In the genomic region with DNA sequence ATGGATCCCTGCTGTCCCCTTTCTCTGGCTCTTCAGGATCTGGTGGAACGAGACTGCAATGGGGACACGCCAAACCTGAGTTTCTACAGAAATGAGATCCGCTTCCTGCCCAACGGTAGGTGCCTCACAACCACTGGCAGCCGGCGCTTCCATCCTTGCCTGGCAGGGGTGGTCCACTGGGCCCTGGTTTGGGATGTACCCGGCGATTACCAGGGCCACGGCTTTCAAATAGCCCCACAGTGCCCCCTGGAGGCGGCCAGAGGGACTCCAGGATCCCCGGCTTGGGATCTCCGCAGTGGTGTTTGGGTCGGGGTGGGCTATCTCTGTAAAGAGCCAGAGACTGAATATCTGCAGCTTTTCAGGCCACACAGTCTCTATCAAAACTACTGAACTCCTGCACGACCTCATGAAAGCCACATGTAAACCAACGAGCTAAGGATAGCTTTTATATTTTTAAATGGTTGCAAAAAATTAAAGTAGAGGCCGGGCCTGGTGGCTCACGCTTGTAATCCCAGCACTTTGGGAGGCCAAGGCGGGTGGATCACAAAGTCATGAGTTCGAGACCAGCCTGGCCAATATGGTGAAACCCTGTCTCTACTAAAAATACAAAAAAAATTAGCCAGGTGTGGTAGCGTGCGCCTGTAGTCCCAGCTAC, we compare ENCODE assay signal across 1 cellular context.
TF ChIP-seq lines count a peak whose summit lies in the region.

No MANE protein-coding gene starts in this region.

TF ChIP-seq in K562, 482 proteins besides CTCF, POLR2A, EP300 and RAD21 (continues in another document):
- no peak for TF ChIP-seq TRIM28 (IDR thresholded peaks at IDR 0.05)
- TF ChIP-seq KDM4B (IDR thresholded peaks at IDR 0.05; ENCODE audit: borderline replicate concordance in 2 of 2, low read depth in 1 of 2): no peak
- TF ChIP-seq ZKSCAN1 (IDR thresholded peaks at IDR 0.05; ENCODE audit: low read depth, low read length): 0 out of 2 replicates have a peak, but pooled peaks have one; percentile 46
- no peak for TF ChIP-seq ZFPM2 (CRISPR knock-in tag; IDR thresholded peaks at IDR 0.05)
- TF ChIP-seq ELF1 (tag; IDR thresholded peaks at IDR 0.05): no peak
- no peak for TF ChIP-seq ZKSCAN3 (CRISPR knock-in tag; IDR thresholded peaks at IDR 0.05)
- no peak for TF ChIP-seq CREB1 (IDR thresholded peaks at IDR 0.05)
- no peak for TF ChIP-seq CREB1 (CRISPR knock-in tag; IDR thresholded peaks at IDR 0.05)
- TF ChIP-seq HNRNPK (IDR thresholded peaks at IDR 0.05; ENCODE audit: low read depth, low read length, poor library complexity, severe bottlenecking): no peak
- TF ChIP-seq, protein P1, sequence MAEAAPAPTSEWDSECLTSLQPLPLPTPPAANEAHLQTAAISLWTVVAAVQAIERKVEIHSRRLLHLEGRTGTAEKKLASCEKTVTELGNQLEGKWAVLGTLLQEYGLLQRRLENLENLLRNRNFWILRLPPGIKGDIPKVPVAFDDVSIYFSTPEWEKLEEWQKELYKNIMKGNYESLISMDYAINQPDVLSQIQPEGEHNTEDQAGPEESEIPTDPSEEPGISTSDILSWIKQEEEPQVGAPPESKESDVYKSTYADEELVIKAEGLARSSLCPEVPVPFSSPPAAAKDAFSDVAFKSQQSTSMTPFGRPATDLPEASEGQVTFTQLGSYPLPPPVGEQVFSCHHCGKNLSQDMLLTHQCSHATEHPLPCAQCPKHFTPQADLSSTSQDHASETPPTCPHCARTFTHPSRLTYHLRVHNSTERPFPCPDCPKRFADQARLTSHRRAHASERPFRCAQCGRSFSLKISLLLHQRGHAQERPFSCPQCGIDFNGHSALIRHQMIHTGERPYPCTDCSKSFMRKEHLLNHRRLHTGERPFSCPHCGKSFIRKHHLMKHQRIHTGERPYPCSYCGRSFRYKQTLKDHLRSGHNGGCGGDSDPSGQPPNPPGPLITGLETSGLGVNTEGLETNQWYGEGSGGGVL (CRISPR knock-in tag; IDR thresholded peaks at IDR 0.05): no peak
- TF ChIP-seq ZNF444 (CRISPR knock-in tag; IDR thresholded peaks at IDR 0.05): no peak
- no peak for TF ChIP-seq POLR3G (IDR thresholded peaks at IDR 0.05; ENCODE audit: extremely low read depth, insufficient read length, insufficient replicate concordance)
- TF ChIP-seq, protein P2, sequence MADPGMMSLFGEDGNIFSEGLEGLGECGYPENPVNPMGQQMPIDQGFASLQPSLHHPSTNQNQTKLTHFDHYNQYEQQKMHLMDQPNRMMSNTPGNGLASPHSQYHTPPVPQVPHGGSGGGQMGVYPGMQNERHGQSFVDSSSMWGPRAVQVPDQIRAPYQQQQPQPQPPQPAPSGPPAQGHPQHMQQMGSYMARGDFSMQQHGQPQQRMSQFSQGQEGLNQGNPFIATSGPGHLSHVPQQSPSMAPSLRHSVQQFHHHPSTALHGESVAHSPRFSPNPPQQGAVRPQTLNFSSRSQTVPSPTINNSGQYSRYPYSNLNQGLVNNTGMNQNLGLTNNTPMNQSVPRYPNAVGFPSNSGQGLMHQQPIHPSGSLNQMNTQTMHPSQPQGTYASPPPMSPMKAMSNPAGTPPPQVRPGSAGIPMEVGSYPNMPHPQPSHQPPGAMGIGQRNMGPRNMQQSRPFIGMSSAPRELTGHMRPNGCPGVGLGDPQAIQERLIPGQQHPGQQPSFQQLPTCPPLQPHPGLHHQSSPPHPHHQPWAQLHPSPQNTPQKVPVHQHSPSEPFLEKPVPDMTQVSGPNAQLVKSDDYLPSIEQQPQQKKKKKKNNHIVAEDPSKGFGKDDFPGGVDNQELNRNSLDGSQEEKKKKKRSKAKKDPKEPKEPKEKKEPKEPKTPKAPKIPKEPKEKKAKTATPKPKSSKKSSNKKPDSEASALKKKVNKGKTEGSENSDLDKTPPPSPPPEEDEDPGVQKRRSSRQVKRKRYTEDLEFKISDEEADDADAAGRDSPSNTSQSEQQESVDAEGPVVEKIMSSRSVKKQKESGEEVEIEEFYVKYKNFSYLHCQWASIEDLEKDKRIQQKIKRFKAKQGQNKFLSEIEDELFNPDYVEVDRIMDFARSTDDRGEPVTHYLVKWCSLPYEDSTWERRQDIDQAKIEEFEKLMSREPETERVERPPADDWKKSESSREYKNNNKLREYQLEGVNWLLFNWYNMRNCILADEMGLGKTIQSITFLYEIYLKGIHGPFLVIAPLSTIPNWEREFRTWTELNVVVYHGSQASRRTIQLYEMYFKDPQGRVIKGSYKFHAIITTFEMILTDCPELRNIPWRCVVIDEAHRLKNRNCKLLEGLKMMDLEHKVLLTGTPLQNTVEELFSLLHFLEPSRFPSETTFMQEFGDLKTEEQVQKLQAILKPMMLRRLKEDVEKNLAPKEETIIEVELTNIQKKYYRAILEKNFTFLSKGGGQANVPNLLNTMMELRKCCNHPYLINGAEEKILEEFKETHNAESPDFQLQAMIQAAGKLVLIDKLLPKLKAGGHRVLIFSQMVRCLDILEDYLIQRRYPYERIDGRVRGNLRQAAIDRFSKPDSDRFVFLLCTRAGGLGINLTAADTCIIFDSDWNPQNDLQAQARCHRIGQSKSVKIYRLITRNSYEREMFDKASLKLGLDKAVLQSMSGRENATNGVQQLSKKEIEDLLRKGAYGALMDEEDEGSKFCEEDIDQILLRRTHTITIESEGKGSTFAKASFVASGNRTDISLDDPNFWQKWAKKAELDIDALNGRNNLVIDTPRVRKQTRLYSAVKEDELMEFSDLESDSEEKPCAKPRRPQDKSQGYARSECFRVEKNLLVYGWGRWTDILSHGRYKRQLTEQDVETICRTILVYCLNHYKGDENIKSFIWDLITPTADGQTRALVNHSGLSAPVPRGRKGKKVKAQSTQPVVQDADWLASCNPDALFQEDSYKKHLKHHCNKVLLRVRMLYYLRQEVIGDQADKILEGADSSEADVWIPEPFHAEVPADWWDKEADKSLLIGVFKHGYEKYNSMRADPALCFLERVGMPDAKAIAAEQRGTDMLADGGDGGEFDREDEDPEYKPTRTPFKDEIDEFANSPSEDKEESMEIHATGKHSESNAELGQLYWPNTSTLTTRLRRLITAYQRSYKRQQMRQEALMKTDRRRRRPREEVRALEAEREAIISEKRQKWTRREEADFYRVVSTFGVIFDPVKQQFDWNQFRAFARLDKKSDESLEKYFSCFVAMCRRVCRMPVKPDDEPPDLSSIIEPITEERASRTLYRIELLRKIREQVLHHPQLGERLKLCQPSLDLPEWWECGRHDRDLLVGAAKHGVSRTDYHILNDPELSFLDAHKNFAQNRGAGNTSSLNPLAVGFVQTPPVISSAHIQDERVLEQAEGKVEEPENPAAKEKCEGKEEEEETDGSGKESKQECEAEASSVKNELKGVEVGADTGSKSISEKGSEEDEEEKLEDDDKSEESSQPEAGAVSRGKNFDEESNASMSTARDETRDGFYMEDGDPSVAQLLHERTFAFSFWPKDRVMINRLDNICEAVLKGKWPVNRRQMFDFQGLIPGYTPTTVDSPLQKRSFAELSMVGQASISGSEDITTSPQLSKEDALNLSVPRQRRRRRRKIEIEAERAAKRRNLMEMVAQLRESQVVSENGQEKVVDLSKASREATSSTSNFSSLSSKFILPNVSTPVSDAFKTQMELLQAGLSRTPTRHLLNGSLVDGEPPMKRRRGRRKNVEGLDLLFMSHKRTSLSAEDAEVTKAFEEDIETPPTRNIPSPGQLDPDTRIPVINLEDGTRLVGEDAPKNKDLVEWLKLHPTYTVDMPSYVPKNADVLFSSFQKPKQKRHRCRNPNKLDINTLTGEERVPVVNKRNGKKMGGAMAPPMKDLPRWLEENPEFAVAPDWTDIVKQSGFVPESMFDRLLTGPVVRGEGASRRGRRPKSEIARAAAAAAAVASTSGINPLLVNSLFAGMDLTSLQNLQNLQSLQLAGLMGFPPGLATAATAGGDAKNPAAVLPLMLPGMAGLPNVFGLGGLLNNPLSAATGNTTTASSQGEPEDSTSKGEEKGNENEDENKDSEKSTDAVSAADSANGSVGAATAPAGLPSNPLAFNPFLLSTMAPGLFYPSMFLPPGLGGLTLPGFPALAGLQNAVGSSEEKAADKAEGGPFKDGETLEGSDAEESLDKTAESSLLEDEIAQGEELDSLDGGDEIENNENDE (IDR thresholded peaks at IDR 0.05; ENCODE audit: low read depth, low read length): no peak
- no peak for TF ChIP-seq SUPT5H (IDR thresholded peaks at IDR 0.05)
- no peak for TF ChIP-seq ZNF707 (CRISPR knock-in tag; conservative IDR thresholded peaks at IDR 0.05)
- peak; percentile 40; the same call in 1 of the 2 replicates for TF ChIP-seq CC2D1A (IDR thresholded peaks at IDR 0.05)
- TF ChIP-seq, protein P3, sequence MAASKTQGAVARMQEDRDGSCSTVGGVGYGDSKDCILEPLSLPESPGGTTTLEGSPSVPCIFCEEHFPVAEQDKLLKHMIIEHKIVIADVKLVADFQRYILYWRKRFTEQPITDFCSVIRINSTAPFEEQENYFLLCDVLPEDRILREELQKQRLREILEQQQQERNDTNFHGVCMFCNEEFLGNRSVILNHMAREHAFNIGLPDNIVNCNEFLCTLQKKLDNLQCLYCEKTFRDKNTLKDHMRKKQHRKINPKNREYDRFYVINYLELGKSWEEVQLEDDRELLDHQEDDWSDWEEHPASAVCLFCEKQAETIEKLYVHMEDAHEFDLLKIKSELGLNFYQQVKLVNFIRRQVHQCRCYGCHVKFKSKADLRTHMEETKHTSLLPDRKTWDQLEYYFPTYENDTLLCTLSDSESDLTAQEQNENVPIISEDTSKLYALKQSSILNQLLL (CRISPR knock-in tag; IDR thresholded peaks at IDR 0.05; ENCODE audit: borderline replicate concordance): no peak
- TF ChIP-seq BRCA1 (IDR thresholded peaks at IDR 0.05): no peak
- TF ChIP-seq BRCA1 (CRISPR knock-in tag; IDR thresholded peaks at IDR 0.05): no peak
- TF ChIP-seq, protein P4, sequence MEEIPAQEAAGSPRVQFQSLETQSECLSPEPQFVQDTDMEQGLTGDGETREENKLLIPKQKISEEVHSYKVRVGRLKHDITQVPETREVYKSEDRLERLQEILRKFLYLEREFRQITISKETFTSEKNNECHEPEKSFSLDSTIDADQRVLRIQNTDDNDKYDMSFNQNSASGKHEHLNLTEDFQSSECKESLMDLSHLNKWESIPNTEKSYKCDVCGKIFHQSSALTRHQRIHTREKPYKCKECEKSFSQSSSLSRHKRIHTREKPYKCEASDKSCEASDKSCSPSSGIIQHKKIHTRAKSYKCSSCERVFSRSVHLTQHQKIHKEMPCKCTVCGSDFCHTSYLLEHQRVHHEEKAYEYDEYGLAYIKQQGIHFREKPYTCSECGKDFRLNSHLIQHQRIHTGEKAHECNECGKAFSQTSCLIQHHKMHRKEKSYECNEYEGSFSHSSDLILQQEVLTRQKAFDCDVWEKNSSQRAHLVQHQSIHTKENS (CRISPR knock-in tag; IDR thresholded peaks at IDR 0.05): no peak
- no peak for TF ChIP-seq SIX5 (IDR thresholded peaks at IDR 0.05; ENCODE audit: borderline replicate concordance in 1 of 2, insufficient read depth in 1 of 2, low read depth in 1 of 2, low read length in 2 of 2)
- no peak for TF ChIP-seq HDAC8 (tag; IDR thresholded peaks at IDR 0.05)
- TF ChIP-seq, protein P5, sequence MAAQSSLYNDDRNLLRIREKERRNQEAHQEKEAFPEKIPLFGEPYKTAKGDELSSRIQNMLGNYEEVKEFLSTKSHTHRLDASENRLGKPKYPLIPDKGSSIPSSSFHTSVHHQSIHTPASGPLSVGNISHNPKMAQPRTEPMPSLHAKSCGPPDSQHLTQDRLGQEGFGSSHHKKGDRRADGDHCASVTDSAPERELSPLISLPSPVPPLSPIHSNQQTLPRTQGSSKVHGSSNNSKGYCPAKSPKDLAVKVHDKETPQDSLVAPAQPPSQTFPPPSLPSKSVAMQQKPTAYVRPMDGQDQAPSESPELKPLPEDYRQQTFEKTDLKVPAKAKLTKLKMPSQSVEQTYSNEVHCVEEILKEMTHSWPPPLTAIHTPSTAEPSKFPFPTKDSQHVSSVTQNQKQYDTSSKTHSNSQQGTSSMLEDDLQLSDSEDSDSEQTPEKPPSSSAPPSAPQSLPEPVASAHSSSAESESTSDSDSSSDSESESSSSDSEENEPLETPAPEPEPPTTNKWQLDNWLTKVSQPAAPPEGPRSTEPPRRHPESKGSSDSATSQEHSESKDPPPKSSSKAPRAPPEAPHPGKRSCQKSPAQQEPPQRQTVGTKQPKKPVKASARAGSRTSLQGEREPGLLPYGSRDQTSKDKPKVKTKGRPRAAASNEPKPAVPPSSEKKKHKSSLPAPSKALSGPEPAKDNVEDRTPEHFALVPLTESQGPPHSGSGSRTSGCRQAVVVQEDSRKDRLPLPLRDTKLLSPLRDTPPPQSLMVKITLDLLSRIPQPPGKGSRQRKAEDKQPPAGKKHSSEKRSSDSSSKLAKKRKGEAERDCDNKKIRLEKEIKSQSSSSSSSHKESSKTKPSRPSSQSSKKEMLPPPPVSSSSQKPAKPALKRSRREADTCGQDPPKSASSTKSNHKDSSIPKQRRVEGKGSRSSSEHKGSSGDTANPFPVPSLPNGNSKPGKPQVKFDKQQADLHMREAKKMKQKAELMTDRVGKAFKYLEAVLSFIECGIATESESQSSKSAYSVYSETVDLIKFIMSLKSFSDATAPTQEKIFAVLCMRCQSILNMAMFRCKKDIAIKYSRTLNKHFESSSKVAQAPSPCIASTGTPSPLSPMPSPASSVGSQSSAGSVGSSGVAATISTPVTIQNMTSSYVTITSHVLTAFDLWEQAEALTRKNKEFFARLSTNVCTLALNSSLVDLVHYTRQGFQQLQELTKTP (IDR thresholded peaks at IDR 0.05; ENCODE audit: low read depth in 1 of 2, partially characterized antibody in 2 of 2): no peak
- no peak for TF ChIP-seq CHD1 (IDR thresholded peaks at IDR 0.05; ENCODE audit: low read length)
- no peak for TF ChIP-seq HMG20A (CRISPR knock-in tag; conservative IDR thresholded peaks at IDR 0.05)
- TF ChIP-seq, protein P6, sequence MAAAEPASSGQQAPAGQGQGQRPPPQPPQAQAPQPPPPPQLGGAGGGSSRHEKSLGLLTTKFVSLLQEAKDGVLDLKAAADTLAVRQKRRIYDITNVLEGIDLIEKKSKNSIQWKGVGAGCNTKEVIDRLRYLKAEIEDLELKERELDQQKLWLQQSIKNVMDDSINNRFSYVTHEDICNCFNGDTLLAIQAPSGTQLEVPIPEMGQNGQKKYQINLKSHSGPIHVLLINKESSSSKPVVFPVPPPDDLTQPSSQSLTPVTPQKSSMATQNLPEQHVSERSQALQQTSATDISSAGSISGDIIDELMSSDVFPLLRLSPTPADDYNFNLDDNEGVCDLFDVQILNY (CRISPR knock-in tag; IDR thresholded peaks at IDR 0.05): no peak
- TF ChIP-seq XRCC4 (IDR thresholded peaks at IDR 0.05; ENCODE audit: extremely low read depth, insufficient read depth, insufficient read length): no peak
- TF ChIP-seq KDM2B (CRISPR knock-in tag; IDR thresholded peaks at IDR 0.05): no peak
- no peak for TF ChIP-seq CBX2 (IDR thresholded peaks at IDR 0.05; ENCODE audit: insufficient read depth, low read length, poor library complexity, severe bottlenecking)
- no peak for TF ChIP-seq KLF6 (CRISPR knock-in tag; IDR thresholded peaks at IDR 0.05; ENCODE audit: borderline replicate concordance)
- TF ChIP-seq ASH1L (IDR thresholded peaks at IDR 0.05; ENCODE audit: borderline replicate concordance, low read depth, partially characterized antibody): no peak
- TF ChIP-seq RB1 (IDR thresholded peaks at IDR 0.05; ENCODE audit: low read depth): peak; percentile 38; the same call in 1 of the 2 replicates
- TF ChIP-seq, protein P7, sequence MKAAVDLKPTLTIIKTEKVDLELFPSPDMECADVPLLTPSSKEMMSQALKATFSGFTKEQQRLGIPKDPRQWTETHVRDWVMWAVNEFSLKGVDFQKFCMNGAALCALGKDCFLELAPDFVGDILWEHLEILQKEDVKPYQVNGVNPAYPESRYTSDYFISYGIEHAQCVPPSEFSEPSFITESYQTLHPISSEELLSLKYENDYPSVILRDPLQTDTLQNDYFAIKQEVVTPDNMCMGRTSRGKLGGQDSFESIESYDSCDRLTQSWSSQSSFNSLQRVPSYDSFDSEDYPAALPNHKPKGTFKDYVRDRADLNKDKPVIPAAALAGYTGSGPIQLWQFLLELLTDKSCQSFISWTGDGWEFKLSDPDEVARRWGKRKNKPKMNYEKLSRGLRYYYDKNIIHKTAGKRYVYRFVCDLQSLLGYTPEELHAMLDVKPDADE (conservative IDR thresholded peaks at IDR 0.05; ENCODE audit: control insufficient read depth, low read depth, low read length): no peak
